9 cellular contexts compared by ENCODE assay signal in the genomic region with DNA sequence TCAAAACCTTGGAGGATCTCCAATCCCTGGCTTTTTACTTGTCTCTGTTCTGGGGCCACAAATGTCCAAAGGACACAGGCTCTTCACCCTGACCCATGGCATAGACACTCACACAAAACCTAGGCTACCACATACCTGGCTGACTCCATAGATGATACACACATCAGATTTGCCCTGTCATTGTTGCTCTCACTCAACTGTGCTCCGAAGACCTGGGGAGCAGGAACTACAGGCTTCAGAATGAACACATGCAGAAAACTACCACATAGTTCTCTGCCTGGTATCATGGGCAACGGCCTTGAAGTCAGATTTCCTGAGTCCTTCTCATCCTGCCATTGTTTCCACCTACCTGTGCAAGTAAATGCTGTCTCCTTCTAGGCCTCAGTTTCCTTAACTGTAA.
"Had no signal": no experiment of that assay in that cellular context is flagged by ENCODE, and none has a peak within 500 bp of the region (broad histone marks: within the 10 kb centered on the region; RNA-seq: fewer than 3 reads in every experiment).

No MANE protein-coding gene starts in this region.

- H3K4me3 ChIP-seq: GM23248, GM23338, HAP-1 had no signal

- H3K36me3 ChIP-seq: HAP-1 had no signal

- DNase-seq: GM23248, GOT3, H7, H9, HCEC 1CT, HFFc6 had no signal

- ATAC-seq: GM23338, HCT116 had no signal

- H3K9ac ChIP-seq: GM23248 had no signal

- H2AFZ ChIP-seq: GM23248, GM23338 had no signal

- H3K9me3 ChIP-seq: HAP-1 had no signal

- H3K27ac ChIP-seq: GM23248 had no signal

- H3K4me1 ChIP-seq: HAP-1 had no signal

- H3K4me2 ChIP-seq: GM23338 had no signal
